In the genomic region with DNA sequence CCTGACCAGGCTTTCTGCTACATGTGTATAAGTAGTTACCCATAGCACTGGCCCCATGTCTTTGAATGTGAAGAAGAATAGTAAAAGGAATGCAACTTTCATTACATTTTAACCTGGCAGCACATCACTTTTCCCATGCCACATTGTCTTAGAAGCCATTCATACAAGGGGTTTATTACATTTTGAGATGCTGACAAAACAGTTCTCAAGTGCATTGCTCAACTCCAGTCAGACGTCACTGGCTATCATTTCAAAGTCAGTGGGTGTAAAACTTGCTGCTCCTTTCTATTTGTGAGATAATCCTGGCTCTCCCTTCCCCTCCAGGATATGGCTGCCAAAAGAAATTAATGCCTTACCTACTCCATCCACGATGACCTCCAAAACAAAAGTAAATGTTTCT, we compare ENCODE assay signal across 14 cellular contexts.
DNase-seq lines count a peak whose midpoint lies in the region; ATAC-seq and TF ChIP-seq lines count a peak whose summit lies in the region.
"Had no signal": no experiment of that assay in that cellular context is flagged by ENCODE, and none has a peak within 500 bp of the region (broad histone marks: within the 10 kb centered on the region; RNA-seq: fewer than 3 reads in every experiment).

No MANE protein-coding gene starts in this region.

- TF ChIP-seq CTCF in cardiac fibroblast (IDR thresholded peaks at IDR 0.05; ENCODE audit: low read depth, low read length), result no peak
- TF ChIP-seq CTCF in retinal pigment epithelial cell (conservative IDR thresholded peaks at IDR 0.05; ENCODE audit: low read depth, low read length), result no peak

- H3K4me1 Mint-ChIP-seq in activated CD8-positive, alpha-beta memory T cell treated with anti-CD3 and anti-CD28 coated beads, Interleukin-2, amount 10 ng/mL, durations not matched to agents 7 days and 5 days, result no peaks in the 10 kb centered on the region
- H3K4me1 Mint-ChIP-seq: activated B cell treated with CpG ODN at 0.5 μM for 24 hours had no signal

- no peaks in the 10 kb centered on the region for H3K9me3 Mint-ChIP-seq in activated CD8-positive, alpha-beta memory T cell treated with anti-CD3 and anti-CD28 coated beads, Interleukin-2, amount 10 ng/mL, durations not matched to agents 7 days and 5 days (ENCODE audit: low read depth)
- H3K9me3 Mint-ChIP-seq: activated B cell treated with CpG ODN at 0.5 μM for 24 hours; stimulated activated naive CD8-positive, alpha-beta T cell treated with anti-CD3 and anti-CD28 coated beads, Interleukin-15, Interleukin-2, amounts not matched to agents 100 ng/mL and 50 ng/mL, for 24 hours; T-helper 1 cell treated with Interleukin-12 subunit alpha and Interleukin-12 subunit beta and Interleukin-4 antibody, amounts not matched to agents 30 μg/mL and 1 μg/mL, for 36 hours had no signal

- no peak overlapping the region for H3K27ac Mint-ChIP-seq in activated CD8-positive, alpha-beta memory T cell treated with anti-CD3 and anti-CD28 coated beads, Interleukin-2, amount 10 ng/mL, durations not matched to agents 7 days and 5 days
- H3K27ac Mint-ChIP-seq: activated B cell treated with CpG ODN at 0.5 μM for 24 hours; stimulated activated naive CD8-positive, alpha-beta T cell treated with anti-CD3 and anti-CD28 coated beads, Interleukin-15, Interleukin-2, amounts not matched to agents 100 ng/mL and 50 ng/mL, for 24 hours; T-helper 1 cell treated with Interleukin-12 subunit alpha and Interleukin-12 subunit beta and Interleukin-4 antibody, amounts not matched to agents 30 μg/mL and 1 μg/mL, for 36 hours had no signal

- no peak overlapping the region for H3K4me3 Mint-ChIP-seq in activated CD8-positive, alpha-beta memory T cell treated with anti-CD3 and anti-CD28 coated beads, Interleukin-2, amount 10 ng/mL, durations not matched to agents 7 days and 5 days
- H3K4me3 Mint-ChIP-seq: activated B cell treated with CpG ODN at 0.5 μM for 24 hours; stimulated activated naive CD8-positive, alpha-beta T cell treated with anti-CD3 and anti-CD28 coated beads, Interleukin-15, Interleukin-2, amounts not matched to agents 100 ng/mL and 50 ng/mL, for 24 hours; T-helper 1 cell treated with Interleukin-12 subunit alpha and Interleukin-12 subunit beta and Interleukin-4 antibody, amounts not matched to agents 30 μg/mL and 1 μg/mL, for 36 hours had no signal

- no peaks in the 10 kb centered on the region for H3K36me3 Mint-ChIP-seq in activated CD8-positive, alpha-beta memory T cell treated with anti-CD3 and anti-CD28 coated beads, Interleukin-2, amount 10 ng/mL, durations not matched to agents 7 days and 5 days

- CTCF ChIA-PET in activated CD8-positive, alpha-beta memory T cell treated with anti-CD3 and anti-CD28 coated beads, Interleukin-2, amount 10 ng/mL, durations not matched to agents 7 days and 5 days (lab: Charles Lee), result no interaction called here

- DNase-seq in AG20443 (ENCODE audit: low spot score) (peak; percentile 9), cardiac fibroblast (ENCODE audit: low read depth in 2 of 2) (peak; percentile 73 to 92), left cardiac atrium (peak; percentile 45), retinal pigment epithelial cell (ENCODE audit: low read depth) (peak; percentile 32), NCI-H2227 treated with DMSO at 0.1 percent for 48 hours (lab: John Stamatoyannopoulos, UW) (no peak), NCI-H69 (lab: John Stamatoyannopoulos, UW) (no peak), NCI-H1436 treated with DMSO at 0.1 percent for 48 hours (lab: John Stamatoyannopoulos, UW) (no peak)
- DNase-seq in activated CD8-positive, alpha-beta memory T cell treated with anti-CD3 and anti-CD28 coated beads, Interleukin-2, amount 10 ng/mL, durations not matched to agents 7 days and 5 days, result no peak
- DNase-seq: activated B cell treated with CpG ODN at 0.5 μM for 24 hours, occipital lobe had no signal

- intact Hi-C loops in left cardiac atrium (cut with DNase I), result no loop called here

- ATAC-seq in left cardiac atrium, result peak; percentile 55 to 80
- no peak for ATAC-seq in activated CD8-positive, alpha-beta memory T cell treated with anti-CD3 and anti-CD28 coated beads, Interleukin-2, amount 10 ng/mL, durations not matched to agents 7 days and 5 days
- ATAC-seq: mucosa of descending colon had no signal

- no peaks in the 10 kb centered on the region for H3K27me3 Mint-ChIP-seq in activated CD8-positive, alpha-beta memory T cell treated with anti-CD3 and anti-CD28 coated beads, Interleukin-2, amount 10 ng/mL, durations not matched to agents 7 days and 5 days
- H3K27me3 Mint-ChIP-seq: activated B cell treated with CpG ODN at 0.5 μM for 24 hours; stimulated activated naive CD8-positive, alpha-beta T cell treated with anti-CD3 and anti-CD28 coated beads, Interleukin-15, Interleukin-2, amounts not matched to agents 100 ng/mL and 50 ng/mL, for 24 hours had no signal

- H3K4me3 ChIP-seq in cardiac fibroblast (replicated peaks in 1 of 2; ENCODE audit: low read depth in 2 of 2, low read length in 2 of 2) (no peak overlapping the region), retinal pigment epithelial cell (ENCODE audit: low read length) (no peak overlapping the region)
- H3K4me3 ChIP-seq: mucosa of descending colon, vagina had no signal

Comparison
In these comparisons a context has a peak if more than half of its experiments do, and no peak if none do; other contexts are left out.
1. DNase-seq: peak in AG20443 (single experiment), cardiac fibroblast (2 of 2), left cardiac atrium (single experiment) and retinal pigment epithelial cell (single experiment); none in NCI-H2227 treated with DMSO at 0.1 percent for 48 hours (single experiment), NCI-H69 (single experiment), NCI-H1436 treated with DMSO at 0.1 percent for 48 hours (single experiment) and activated CD8-positive, alpha-beta memory T cell treated with anti-CD3 and anti-CD28 coated beads, Interleukin-2, amount 10 ng/mL, durations not matched to agents 7 days and 5 days (single experiment).